Comparison of ENCODE assay signal across 29 cellular contexts in the genomic region with DNA sequence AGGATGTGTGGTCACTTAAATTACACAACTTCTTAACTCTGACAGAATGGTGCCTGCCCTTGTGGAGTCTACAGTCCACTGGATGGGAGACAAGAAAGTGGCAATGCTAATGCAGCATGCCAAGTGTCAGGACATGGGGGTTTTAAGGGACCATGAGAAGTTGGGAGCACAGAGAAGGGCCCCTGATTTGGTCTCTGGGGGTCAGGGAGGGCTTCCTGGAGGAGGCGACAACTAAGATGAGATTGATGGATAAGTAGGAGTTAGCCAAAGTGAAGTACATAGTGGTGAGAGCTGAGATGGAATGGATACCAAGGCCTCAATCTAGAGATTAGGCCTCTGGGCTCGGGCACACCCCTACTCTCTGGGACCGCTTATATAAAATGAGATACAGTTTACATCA.
A peak's percentile ranks its signal among the peaks of the same experiment; 100 is the strongest.
DNase-seq lines count a peak whose midpoint lies in the region; ATAC-seq lines count a peak whose summit lies in the region.
"Had no signal": no experiment of that assay in that cellular context is flagged by ENCODE, and none has a peak within 500 bp of the region (broad histone marks: within the 10 kb centered on the region; RNA-seq: fewer than 3 reads in every experiment).

No MANE protein-coding gene starts in this region.

- H2BK12ac ChIP-seq in mesenchymal stem cell (ENCODE audit: low read length in 2 of 2), result peak overlapping the region in 1 of 2 experiments; percentile 44

- H4K91ac ChIP-seq in mesenchymal stem cell (ENCODE audit: low read length), result no peak overlapping the region

- DNase-seq in T-helper 2 cell treated with Interferon-gamma antibody and Interleukin-4, amounts not matched to agents 5 μg/mL and 100 μg/mL, for 36 hours (ENCODE audit: low spot score), result no peak
- DNase-seq in T-helper 2 cell (no peak), T-helper 17 cell (no peak), mesenchymal stem cell (no peak), NCI-H510A (lab: John Stamatoyannopoulos, UW) (no peak), AG08395 (ENCODE audit: low spot score) (no peak)
- DNase-seq in effector memory CD4-positive, alpha-beta T cell, result no peak
- DNase-seq: 8988T; activated B cell treated with CpG ODN at 0.5 μM for 24 hours; dorsolateral prefrontal cortex; KG1; MM.1S; naive B cell; NCI-H1417; NCI-H2029 treated with DMSO at 0.1 percent for 48 hours; NCI-H226; nucleus accumbens; Peyer's patch; psoas muscle; SIG-M5; sigmoid colon; stimulated activated CD4-positive, alpha-beta T cell treated with anti-CD3 and anti-CD28 coated beads, Interleukin-4, amount 100 ng/mL, for 24 hours; stimulated activated naive CD4-positive, alpha-beta T cell; testis had no signal

- no peak overlapping the region for H3K18ac ChIP-seq in mesenchymal stem cell (ENCODE audit: low read depth in 1 of 2, low read length in 2 of 2)

- H3K9me3 ChIP-seq in T-helper 17 cell (ENCODE audit: control insufficient read depth, low read length, poor library complexity, severe bottlenecking) (no peaks in the 10 kb centered on the region), mesenchymal stem cell (ENCODE audit: control insufficient read depth, low read length) (no peaks in the 10 kb centered on the region)
- H3K9me3 ChIP-seq in effector memory CD4-positive, alpha-beta T cell (ENCODE audit: control insufficient read depth, low read length), result no peaks in the 10 kb centered on the region
- H3K9me3 ChIP-seq: Peyer's patch, sigmoid colon, testis had no signal

- H3K27me3 ChIP-seq in ACC112 (ENCODE audit: insufficient read depth, low read length) (no peaks in the 10 kb centered on the region), mesenchymal stem cell (ENCODE audit: control insufficient read depth in 1 of 2, insufficient read depth in 1 of 2, low read length in 2 of 2) (no peaks in the 10 kb centered on the region)
- H3K27me3 ChIP-seq in effector memory CD4-positive, alpha-beta T cell (replicated peaks; ENCODE audit: control insufficient read depth, insufficient read depth, low read length, poor library complexity, severe bottlenecking), result no peaks in the 10 kb centered on the region
- H3K27me3 ChIP-seq: Peyer's patch, sigmoid colon, testis had no signal

- no peak overlapping the region for H3K4me3 ChIP-seq in ACC112 (ENCODE audit: low read depth, low read length)
- H3K4me3 ChIP-seq in mesenchymal stem cell (ENCODE audit: insufficient read depth in 1 of 2, low read depth in 1 of 2, low read length in 2 of 2), result no peak overlapping the region
- no peak overlapping the region for H3K4me3 ChIP-seq in effector memory CD4-positive, alpha-beta T cell (ENCODE audit: insufficient read depth, low read depth, low read length, poor library complexity, severe bottlenecking)
- H3K4me3 ChIP-seq: dorsolateral prefrontal cortex, GM23248, Peyer's patch, psoas muscle, sigmoid colon, testis had no signal

- peaks cover 5% of the 10 kb centered on the region for H3K9me3 Mint-ChIP-seq in T-helper 2 cell treated with Interferon-gamma antibody and Interleukin-4, amounts not matched to agents 5 μg/mL and 100 μg/mL, for 36 hours
- H3K9me3 Mint-ChIP-seq: activated B cell treated with CpG ODN at 0.5 μM for 24 hours, naive B cell had no signal

- no peak overlapping the region for H3K14ac ChIP-seq in mesenchymal stem cell (ENCODE audit: low read length in 2 of 2)

- peak overlapping the region; percentile 8 for H3K27ac Mint-ChIP-seq in T-helper 2 cell treated with Interferon-gamma antibody and Interleukin-4, amounts not matched to agents 5 μg/mL and 100 μg/mL, for 36 hours
- H3K27ac Mint-ChIP-seq in T-helper 17 cell, result peak overlapping the region; percentile 91
- H3K27ac Mint-ChIP-seq: mesothelial cell of epicardium had no signal

- H2BK120ac ChIP-seq in mesenchymal stem cell (ENCODE audit: low read depth, low read length), result peak overlapping the region; percentile 3

- no peak overlapping the region for H2AFZ ChIP-seq in ACC112 (ENCODE audit: low read length, unreplicated experiment)
- no peak overlapping the region for H2AFZ ChIP-seq in mesenchymal stem cell (ENCODE audit: low read depth, low read length)
- H2AFZ ChIP-seq: GM23248 had no signal

- no peaks in the 10 kb centered on the region for H3K79me1 ChIP-seq in mesenchymal stem cell (replicated peaks; ENCODE audit: low read length, poor library complexity, severe bottlenecking)

- H4K8ac ChIP-seq in mesenchymal stem cell (ENCODE audit: low read length), result peak overlapping the region; percentile 43

- H3K4me1 ChIP-seq in ACC112 (ENCODE audit: control insufficient read depth, insufficient read depth, low read length, unreplicated experiment), result peaks cover 45% of the 10 kb centered on the region
- peaks cover 4% of the 10 kb centered on the region for H3K4me1 ChIP-seq in mesenchymal stem cell (ENCODE audit: control insufficient read depth, insufficient read depth, low read depth, low read length)
- H3K4me1 ChIP-seq in effector memory CD4-positive, alpha-beta T cell (ENCODE audit: control insufficient read depth, insufficient read depth, low read length, poor library complexity, severe bottlenecking), result peaks cover 29% of the 10 kb centered on the region
- H3K4me1 ChIP-seq: psoas muscle had no signal

- H3K27ac ChIP-seq in ACC112 (ENCODE audit: low read depth, low read length) (peak overlapping the region; percentile 97), mesenchymal stem cell (ENCODE audit: low read length, poor library complexity, severe bottlenecking) (no peak overlapping the region)
- H3K27ac ChIP-seq in effector memory CD4-positive, alpha-beta T cell (ENCODE audit: insufficient read depth, low read length, poor library complexity, severe bottlenecking), result no peak overlapping the region
- H3K27ac ChIP-seq: dorsolateral prefrontal cortex, Peyer's patch, psoas muscle, sigmoid colon, testis had no signal

- H3K36me3 Mint-ChIP-seq in T-helper 2 cell treated with Interferon-gamma antibody and Interleukin-4, amounts not matched to agents 5 μg/mL and 100 μg/mL, for 36 hours (ENCODE audit: low read depth), result peaks cover 53% of the 10 kb centered on the region
- no peaks in the 10 kb centered on the region for H3K36me3 Mint-ChIP-seq in T-helper 17 cell (ENCODE audit: low read depth)

- H3K9ac ChIP-seq in mesenchymal stem cell (ENCODE audit: low read length), result no peak overlapping the region

- H3K4me3 Mint-ChIP-seq in T-helper 2 cell treated with Interferon-gamma antibody and Interleukin-4, amounts not matched to agents 5 μg/mL and 100 μg/mL, for 36 hours, result peak overlapping the region; percentile 1
- H3K4me3 Mint-ChIP-seq in T-helper 17 cell, result no peak overlapping the region
- H3K4me3 Mint-ChIP-seq: mesothelial cell of epicardium had no signal

- no peak overlapping the region for H3K23ac ChIP-seq in mesenchymal stem cell (ENCODE audit: low read length in 2 of 2)

- H2BK5ac ChIP-seq in mesenchymal stem cell (ENCODE audit: low read depth, low read length, poor library complexity, severe bottlenecking), result no peak overlapping the region

- peak overlapping the region; percentile 14 for H2BK15ac ChIP-seq in mesenchymal stem cell (ENCODE audit: low read depth, poor library complexity, severe bottlenecking)

- no peaks in the 10 kb centered on the region; the same call in 1 of the 2 replicates for H3K36me3 ChIP-seq in ACC112 (ENCODE audit: insufficient read depth, low read length)
- peaks cover 0 to 3% of the 10 kb centered on the region in 2 experiments for H3K36me3 ChIP-seq in mesenchymal stem cell (ENCODE audit: control insufficient read depth in 1 of 2, insufficient read depth in 2 of 2, low read depth in 1 of 2, low read length in 2 of 2)
- no peaks in the 10 kb centered on the region for H3K36me3 ChIP-seq in effector memory CD4-positive, alpha-beta T cell (ENCODE audit: control insufficient read depth, insufficient read depth, low read length)
- H3K36me3 ChIP-seq: Peyer's patch, sigmoid colon had no signal

- no peak overlapping the region for H3K4me2 ChIP-seq in mesenchymal stem cell (ENCODE audit: low read length, poor library complexity, severe bottlenecking)

- ATAC-seq in T-helper 17 cell, result no peak
- ATAC-seq: activated naive CD4-positive, alpha-beta T cell treated with anti-CD3 and anti-CD28 coated beads, Interleukin-2, amount 50 U/mL, for 72 hours; left lobe of liver; psoas muscle had no signal

- 80% methylated on average over 1 of the region's 3 CpGs for WGBS in mesenchymal stem cell

- no peaks in the 10 kb centered on the region for H3K27me3 Mint-ChIP-seq in T-helper 2 cell treated with Interferon-gamma antibody and Interleukin-4, amounts not matched to agents 5 μg/mL and 100 μg/mL, for 36 hours (ENCODE audit: low read depth)
- no peaks in the 10 kb centered on the region for H3K27me3 Mint-ChIP-seq in T-helper 17 cell
- H3K27me3 Mint-ChIP-seq: activated B cell treated with CpG ODN at 0.5 μM for 24 hours, naive B cell had no signal

- peaks cover 4% of the 10 kb centered on the region for H3K79me2 ChIP-seq in ACC112 (ENCODE audit: control insufficient read depth, insufficient read depth, low read length, unreplicated experiment)

- H2AK5ac ChIP-seq in mesenchymal stem cell (ENCODE audit: low read length, severe bottlenecking), result no peak overlapping the region

- peaks cover 69% of the 10 kb centered on the region for H3K4me1 Mint-ChIP-seq in T-helper 2 cell treated with Interferon-gamma antibody and Interleukin-4, amounts not matched to agents 5 μg/mL and 100 μg/mL, for 36 hours (ENCODE audit: low read depth)
- peaks cover 46% of the 10 kb centered on the region for H3K4me1 Mint-ChIP-seq in T-helper 17 cell

- H3K4ac ChIP-seq in mesenchymal stem cell (ENCODE audit: low read depth in 1 of 2, low read length in 2 of 2), result no peak overlapping the region
